In genomic region chr12:132494294-132495164, GRCh38 we compare ENCODE assay signal across 15 cellular contexts. TPM values are rescaled to one million over a fixed set of nuclear protein-coding genes. Genes with fewer than 3 reads are reported as not detected.
DNase-seq lines count a peak whose midpoint lies in the region; ATAC-seq, FAIRE-seq and TF ChIP-seq lines count a peak whose summit lies in the region.
"Had no signal": no experiment of that assay in that cellular context is flagged by ENCODE, and none has a peak within 500 bp of the region (broad histone marks: within the 10 kb centered on the region; RNA-seq: fewer than 3 reads in every experiment).

No MANE protein-coding gene starts in this region.

- WGBS in A549 (ENCODE audit: missing lambda C conversion rate) = 93% methylated on average over 20 of the region's 25 CpGs
- WGBS in K562 (ENCODE audit: insufficient coverage, low coverage, missing lambda C conversion rate) = 46% methylated on average over 22 of the region's 25 CpGs

- H3K9ac ChIP-seq in K562 (ENCODE audit: insufficient read depth in 1 of 2, low read depth in 2 of 2, low read length in 2 of 2) (peak overlapping the region; percentile 13 to 88; a peak in 3 of 4 replicates), mucosa of stomach (ENCODE audit: low read length) (peak overlapping the region; percentile 55)

- H3K27me3 Mint-ChIP-seq in CD8-positive, alpha-beta T cell (ENCODE audit: low read depth) = no peaks in the 10 kb centered on the region

- in situ Hi-C loops in K562 (cut with MboI) = no loop called here

- peak overlapping the region; percentile 37 for H3K27ac Mint-ChIP-seq in CD8-positive, alpha-beta T cell

- H3K9me1 ChIP-seq in K562 (ENCODE audit: control insufficient read depth, insufficient read depth, low read length) = peaks cover 30% of the 10 kb centered on the region

- intact Hi-C loops in CD8-positive, alpha-beta T cell (cut with DNase I, micrococcal nuclease) = loop anchor here in 1 of 2 experiments (5.0 kb wide), 2 partner anchors 103 to 307 kb away; no protein-coding TSS in a partner anchor
- intact Hi-C loops in K562 (cut with micrococcal nuclease) = no loop called here

- TF ChIP-seq EP300 in A549 (IDR thresholded peaks at IDR 0.05) (no peak), K562 (IDR thresholded peaks at IDR 0.05; ENCODE audit: low read length) (peak; percentile 47; the same call in 1 of the 2 replicates)

- peaks cover 63% of the 10 kb centered on the region for H3K4me1 Mint-ChIP-seq in CD8-positive, alpha-beta T cell (ENCODE audit: low read depth)

- H3K4me1 ChIP-seq in A549 = peaks cover 33% of the 10 kb centered on the region
- peaks cover 78% of the 10 kb centered on the region for H3K4me1 ChIP-seq in CD8-positive, alpha-beta T cell (ENCODE audit: insufficient read depth, low read length)
- peaks cover 35 to 94% of the 10 kb centered on the region in 2 experiments; a peak in 4 of 5 replicates for H3K4me1 ChIP-seq in K562 (replicated peaks in 1 of 2; ENCODE audit: control insufficient read depth in 2 of 2, insufficient read depth in 2 of 2, low read length in 2 of 2)
- peaks cover 58% of the 10 kb centered on the region for H3K4me1 ChIP-seq in mucosa of stomach (ENCODE audit: control insufficient read depth, insufficient read depth, low read length)

- H3K9me3 Mint-ChIP-seq in CD8-positive, alpha-beta T cell = no peaks in the 10 kb centered on the region

- FAIRE-seq in A549 (lab: Jason Lieb, UNC) (no peak), K562 (lab: Jason Lieb, UNC) (peak; percentile 94)

- no peak overlapping the region; a peak in 1 of 6 replicates for H3K27ac ChIP-seq in A549
- H3K27ac ChIP-seq in CD8-positive, alpha-beta T cell (ENCODE audit: low read depth, low read length) = no peak overlapping the region
- peak overlapping the region; percentile 60 for H3K27ac ChIP-seq in K562 (ENCODE audit: extremely low read depth, low read depth, low read length)
- H3K27ac ChIP-seq: vagina had no signal

- DNase-seq in A549 (ENCODE audit: low read depth in 1 of 2, low spot score in 1 of 2) = no peak
- DNase-seq in CD8-positive, alpha-beta T cell = no peak
- peak; percentile 63 to 84 (median 78) for DNase-seq in K562 (ENCODE audit: extremely low read depth in 1 of 4, low spot score in 3 of 4)
- no peak for DNase-seq in NCI-H774 (lab: John Stamatoyannopoulos, UW)
- DNase-seq in DMS53 treated with DMSO at 0.1 percent for 48 hours (lab: John Stamatoyannopoulos, UW; ENCODE audit: unreplicated experiment) = no peak
- DNase-seq in HK-2 (ENCODE audit: unreplicated experiment) = no peak
- DNase-seq: activated CD4-positive, alpha-beta T cell treated with anti-CD3 and anti-CD28 coated beads, Interleukin-2, amount 50 U/mL, for 1 hour; effector CD4-positive, alpha-beta T cell; heart right ventricle; NCI-H1048; NCI-H524; SIG-M5 had no signal

- H3K4me2 ChIP-seq in A549 (no peak overlapping the region), K562 (ENCODE audit: insufficient read depth, low read length) (peak overlapping the region; percentile 79)

- peaks cover 11% of the 10 kb centered on the region for H3K36me3 Mint-ChIP-seq in CD8-positive, alpha-beta T cell

- H3K36me3 ChIP-seq in CD8-positive, alpha-beta T cell (ENCODE audit: insufficient read depth, low read length) = peaks cover 4% of the 10 kb centered on the region
- H3K36me3 ChIP-seq in K562 (ENCODE audit: control insufficient read depth, insufficient read depth, low read length) (peaks cover 33% of the 10 kb centered on the region; the same call in 2 of the 3 replicates), mucosa of stomach (ENCODE audit: control insufficient read depth, insufficient read depth, low read length) (no peaks in the 10 kb centered on the region)
- H3K36me3 ChIP-seq: vagina had no signal

- POLR2A ChIA-PET in A549 (lab: Yijun Ruan, JAX) = no interaction called here
- POLR2A ChIA-PET in CD8-positive, alpha-beta T cell (lab: Charles Lee) = no interaction called here
- POLR2A ChIA-PET in K562 (lab: Yijun Ruan, JAX) = interaction anchor here (1.1 to 2.6 kb wide), 2 partner anchors 10 to 29 kb away, joined by 3 to 10 read pairs; no protein-coding TSS in a partner anchor

- ATAC-seq in A549 (no peak), K562 (peak; percentile 70), GM18519 (IDR thresholded peaks at IDR 0.05; ENCODE audit: low FRiP score, unreplicated experiment) (no peak)
- no peak for ATAC-seq in CD8-positive, alpha-beta T cell

- no peak overlapping the region for H3K4me3 ChIP-seq in A549
- H3K4me3 ChIP-seq in CD8-positive, alpha-beta T cell (ENCODE audit: low read depth, low read length) = no peak overlapping the region
- no peak overlapping the region for H3K4me3 ChIP-seq in K562
- H3K4me3 ChIP-seq in mucosa of stomach (ENCODE audit: low read length) = no peak overlapping the region
- H3K4me3 ChIP-seq: heart right ventricle, vagina had no signal

- H4K20me1 ChIP-seq in K562 (replicated peaks; ENCODE audit: control insufficient read depth, insufficient read depth, low read length) = peaks cover 84% of the 10 kb centered on the region

- TF ChIP-seq CTCF in A549 (IDR thresholded peaks at IDR 0.05) (no peak), K562 (IDR thresholded peaks at IDR 0.05 in 2 of 3, conservative IDR thresholded peaks at IDR 0.05 in 1 of 3; ENCODE audit: insufficient read depth in 2 of 3, low read depth in 1 of 3, low read length in 3 of 3) (no peak)
- no peak for TF ChIP-seq CTCF in CD8-positive, alpha-beta T cell (IDR thresholded peaks at IDR 0.05)

- H3K4me3 Mint-ChIP-seq in CD8-positive, alpha-beta T cell = no peak overlapping the region

- no peaks in the 10 kb centered on the region for H3K9me3 ChIP-seq in A549
- no peaks in the 10 kb centered on the region for H3K9me3 ChIP-seq in CD8-positive, alpha-beta T cell (ENCODE audit: low read length)
- no peaks in the 10 kb centered on the region for H3K9me3 ChIP-seq in K562 (replicated peaks; ENCODE audit: control insufficient read depth, insufficient read depth, low read depth, low read length)
- H3K9me3 ChIP-seq in mucosa of stomach (ENCODE audit: control insufficient read depth, low read length) = no peaks in the 10 kb centered on the region
- H3K9me3 ChIP-seq: heart right ventricle, vagina had no signal

- peaks cover 92% of the 10 kb centered on the region for H3K79me2 ChIP-seq in K562 (ENCODE audit: control insufficient read depth, insufficient read depth, low read length)

- no peaks in the 10 kb centered on the region for H3K27me3 ChIP-seq in CD8-positive, alpha-beta T cell (ENCODE audit: insufficient read depth, low read length)
- H3K27me3 ChIP-seq in K562 (ENCODE audit: control insufficient read depth in 2 of 2, insufficient read depth in 2 of 2, low read length in 2 of 2) = no peaks in the 10 kb centered on the region
- no peaks in the 10 kb centered on the region for H3K27me3 ChIP-seq in mucosa of stomach (ENCODE audit: control insufficient read depth, insufficient read depth, low read length)
- H3K27me3 ChIP-seq: heart right ventricle, vagina had no signal

- TF ChIP-seq RAD21 in A549 (conservative IDR thresholded peaks at IDR 0.05 in 1 of 2, IDR thresholded peaks at IDR 0.05 in 1 of 2) (no peak), K562 (CRISPR knock-in tag; conservative IDR thresholded peaks at IDR 0.05 in 1 of 2, IDR thresholded peaks at IDR 0.05 in 1 of 2) (no peak)

- CTCF ChIA-PET in A549 (lab: Yijun Ruan, JAX) (no interaction called here), K562 (lab: Yijun Ruan, JAX; ENCODE audit: low intra/inter-chr PET ratio) (no interaction called here)
- CTCF ChIA-PET in CD8-positive, alpha-beta T cell (lab: Charles Lee) = no interaction called here

- H2AFZ ChIP-seq in K562 (ENCODE audit: low read depth, low read length) = no peak overlapping the region

- TF ChIP-seq POLR2A in A549 (IDR thresholded peaks at IDR 0.05; ENCODE audit: low read length) (no peak), K562 (conservative IDR thresholded peaks at IDR 0.05) (no peak)

- no TSS peak for BruUV-seq in K562 (replicated peaks; lab: Mats Ljungman, UMichigan)

TF ChIP-seq in K562, 482 proteins besides CTCF, POLR2A, EP300 and RAD21 (continues in another document):
- no peak for TF ChIP-seq GABPA (tag; conservative IDR thresholded peaks at IDR 0.05; ENCODE audit: low read depth)
- 0 out of 4 replicates have a peak, but pooled peaks of 1 of the 2 experiments have one; percentile 31 for TF ChIP-seq TRIM24 (IDR thresholded peaks at IDR 0.05)
- no peak for TF ChIP-seq ZNF764 (CRISPR knock-in tag; IDR thresholded peaks at IDR 0.05; ENCODE audit: low read depth)
- no peak for TF ChIP-seq SAFB2 (IDR thresholded peaks at IDR 0.05; ENCODE audit: borderline replicate concordance, low read depth, low read length, severe bottlenecking)
- TF ChIP-seq RAD51 (IDR thresholded peaks at IDR 0.05; ENCODE audit: borderline replicate concordance, low read depth) = no peak
- no peak for TF ChIP-seq RFX7 (CRISPR knock-in tag; IDR thresholded peaks at IDR 0.05)
- no peak for TF ChIP-seq ZNF232 (CRISPR knock-in tag; IDR thresholded peaks at IDR 0.05)

RNA-seq across cellular contexts. Expression of gene FBRSL1, which starts 4.6 kb away (rescaled TPM):
- 2.7 and 3.0 TPM in 2 replicates for polyA plus RNA-seq in A549 (2011; rRNA removed)
- polyA plus RNA-seq in A549 (2012; cell fraction: cytosol; rRNA removed) = 13.4 and 22.4 TPM in 2 replicates
- 53.8 and 59.8 TPM in 2 replicates for polyA plus RNA-seq in A549 (2012; cell fraction: nucleus; rRNA removed)
- 28.5 to 37.8 TPM (median 32.8 TPM) in 3 replicates for polyA plus RNA-seq in A549 (2017; fragmentation: RNase III; extraction: RNeasy Plus Mini Kit Qiagen cat#74134 plus additional on column Dnase treatment)
- 3.4 and 3.6 TPM in 2 replicates for polyA minus RNA-seq in A549 (2011; rRNA and poly(A)+ RNA removed)
- 10 to 100 TPM; 78.5 to 82.0 TPM for total RNA-seq in CD8-positive, alpha-beta T cell
- 25.5 and 41.9 TPM in 2 replicates for total RNA-seq in K562 (2011; cell fraction: chromatin; rRNA removed; ENCODE audit: low replicate concordance)
- total RNA-seq in K562 (2011; cell fraction: nucleolus; rRNA removed) = 25.0 and 40.7 TPM in 2 replicates
- total RNA-seq in K562 (2011; cell fraction: nucleoplasm; rRNA removed) = 23.3 and 28.3 TPM in 2 replicates
- 21.7 and 24.6 TPM in 2 replicates for total RNA-seq in K562 (2014; rRNA removed)
- 1.1 and 1.3 TPM in 2 replicates for total RNA-seq in K562 (2014; rRNA removed; fragmentation: Illumina TruSeq; extraction: Trizol)
- 7.3 and 12.9 TPM in 2 replicates for total RNA-seq in K562 (2015; rRNA removed; fragmentation: Illumina TruSeq; extraction: Trizol)
- 112 and 129 TPM in 2 replicates for total RNA-seq in K562 (2021)
- 1.9 and 4.3 TPM in 2 replicates for polyA plus RNA-seq in K562 (2011; rRNA removed)
- polyA plus RNA-seq in K562 (2011; cell fraction: cytosol; rRNA removed) = 3.7 and 13.3 TPM in 2 replicates
- 16.7 and 51.7 TPM in 2 replicates for polyA plus RNA-seq in K562 (2011; cell fraction: nucleus; rRNA removed)
- polyA plus RNA-seq in K562 (2012) = 41.9 and 54.8 TPM in 2 replicates
- polyA plus RNA-seq in K562 (2014; fragmentation: Illumina TruSeq; extraction: Trizol) = 29.3 and 35.8 TPM in 2 replicates
- under 1 TPM; 0.24 to 0.29 TPM for polyA plus RNA-seq in K562 (2014; fragmentation: Nextera tagmentation; extraction: Ambion mirVana)
- 27.4 and 32.3 TPM in 2 replicates for polyA plus RNA-seq in K562 (2014; rRNA removed)
- 0.81 and 1.8 TPM in 2 replicates for polyA minus RNA-seq in K562 (2011; rRNA and poly(A)+ RNA removed)
- polyA minus RNA-seq in K562 (2011; cell fraction: cytosol; rRNA and poly(A)+ RNA removed) = 21.0 and 29.9 TPM in 2 replicates
- polyA minus RNA-seq in K562 (2011; cell fraction: nucleus; rRNA and poly(A)+ RNA removed) = 9.0 and 9.3 TPM in 2 replicates

Comparison
In these comparisons a context has a peak if more than half of its experiments do, and no peak if none do; other contexts are left out.
1. DNase-seq: peak in K562 (4 of 4); none in A549 (0 of 2), CD8-positive, alpha-beta T cell (0 of 7), NCI-H774 (single experiment), DMS53 treated with DMSO at 0.1 percent for 48 hours (single experiment) and HK-2 (single experiment).
2. Of the 35 proteins assayed by ChIP-seq in both K562 and A549: peak only in K562: EP300; only in A549: REST; in both: none; in neither: 31; mixed calls (peak in some experiments, not most) for 2.